In the genomic region with DNA sequence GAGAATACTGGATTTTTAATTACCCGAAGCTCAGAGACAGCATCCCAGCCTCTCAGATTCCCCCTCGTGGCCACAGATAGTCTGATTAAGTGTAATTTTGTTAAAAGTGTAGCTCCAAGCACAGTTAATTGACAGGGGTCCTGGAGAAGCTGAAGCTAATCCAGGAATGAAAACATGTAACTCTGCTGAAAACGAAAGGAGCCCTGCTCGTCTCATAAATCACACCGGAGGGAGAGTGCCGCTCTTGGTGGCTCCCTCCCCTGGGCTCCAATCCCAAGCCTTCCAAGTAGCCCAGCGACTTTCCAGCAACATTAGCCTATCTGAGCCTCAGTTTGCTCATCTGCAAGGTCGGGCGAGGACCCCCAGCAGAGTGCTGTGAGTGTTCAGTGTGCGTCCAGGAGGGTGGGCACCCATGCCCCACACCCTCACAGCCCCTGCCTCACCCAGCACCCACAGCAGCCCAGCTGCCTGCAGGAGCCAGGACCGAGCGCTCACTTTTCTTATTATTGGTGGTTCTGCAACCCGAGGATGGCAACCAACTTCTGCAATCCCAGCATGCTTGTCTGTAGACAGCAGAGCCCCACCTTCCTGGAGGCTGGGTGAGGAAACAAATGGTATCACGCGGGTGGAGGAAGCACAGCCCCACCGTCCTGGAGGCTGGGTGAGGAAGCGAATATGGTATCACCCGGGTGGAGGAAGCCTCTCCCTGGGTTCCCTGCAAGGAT, we compare ENCODE assay signal across 9 cellular contexts.
DNase-seq lines count a peak whose midpoint lies in the region; ATAC-seq and TF ChIP-seq lines count a peak whose summit lies in the region.
"Had no signal": no experiment of that assay in that cellular context is flagged by ENCODE, and none has a peak within 500 bp of the region (broad histone marks: within the 10 kb centered on the region; RNA-seq: fewer than 3 reads in every experiment).

No MANE protein-coding gene starts in this region.

- peaks cover 28% of the 10 kb centered on the region for H3K4me1 Mint-ChIP-seq in glutamatergic neuron (ENCODE audit: low read depth, unreplicated experiment)
- H3K4me1 Mint-ChIP-seq in nephron, result peaks cover 8% of the 10 kb centered on the region

- H3K27me3 ChIP-seq in A673 (replicated peaks; ENCODE audit: insufficient read depth, low read depth, low read length, poor library complexity), result no peaks in the 10 kb centered on the region

- H3K4me3 ChIP-seq in A673 (ENCODE audit: low read depth, low read length, poor library complexity, severe bottlenecking), result no peak overlapping the region

- H3K36me3 Mint-ChIP-seq in glutamatergic neuron (ENCODE audit: unreplicated experiment) (peaks cover 4% of the 10 kb centered on the region), nephron (ENCODE audit: low read depth) (no peaks in the 10 kb centered on the region)

- no peaks in the 10 kb centered on the region for H3K4me1 ChIP-seq in A673 (ENCODE audit: insufficient read depth, low read length, poor library complexity, severe bottlenecking)

- intact Hi-C loops in A673 (cut with micrococcal nuclease; ENCODE audit: unreplicated experiment), result no loop called here

- ATAC-seq in HG03378 (IDR thresholded peaks at IDR 0.05; ENCODE audit: unreplicated experiment), result no peak
- no peak for ATAC-seq in HG02973 (IDR thresholded peaks at IDR 0.05; ENCODE audit: unreplicated experiment)

- H3K9me3 ChIP-seq in A673 (ENCODE audit: low read depth, low read length, poor library complexity, severe bottlenecking), result no peaks in the 10 kb centered on the region

- TF ChIP-seq CTCF in A673 (conservative IDR thresholded peaks at IDR 0.05; ENCODE audit: low read depth, low read length), result 0 out of 2 replicates have a peak, but pooled peaks have one; percentile 13
- no peak for TF ChIP-seq CTCF in glutamatergic neuron (IDR thresholded peaks at IDR 0.05; ENCODE audit: partially characterized antibody, unreplicated experiment)
- TF ChIP-seq CTCF in nephron (IDR thresholded peaks at IDR 0.05; ENCODE audit: unreplicated experiment in 3 of 3), result peak in 1 of 3 experiments; percentile 24
- no peak for TF ChIP-seq CTCF in GM13976 (IDR thresholded peaks at IDR 0.05; ENCODE audit: borderline replicate concordance, control extremely low read depth, extremely low read depth, insufficient read depth, missing control alignments)

- CTCF ChIA-PET in A673 (lab: Charles Lee), result no interaction called here

- H3K27me3 Mint-ChIP-seq in glutamatergic neuron (ENCODE audit: unreplicated experiment), result peaks cover 7% of the 10 kb centered on the region
- no peaks in the 10 kb centered on the region for H3K27me3 Mint-ChIP-seq in nephron (ENCODE audit: low read depth)

- H3K27ac Mint-ChIP-seq in glutamatergic neuron (ENCODE audit: unreplicated experiment), result peak overlapping the region; percentile 64
- H3K27ac Mint-ChIP-seq in nephron, result peak overlapping the region; percentile 74 to 89 (median 79)

- BruUV-seq in A673 (replicated peaks; lab: Mats Ljungman, UMichigan), result no TSS peak

- H3K9me3 Mint-ChIP-seq in glutamatergic neuron (ENCODE audit: unreplicated experiment) (peaks cover 8% of the 10 kb centered on the region), nephron (no peaks in the 10 kb centered on the region)

- DNase-seq in A673 (ENCODE audit: low spot score), result no peak
- peak; percentile 30 for DNase-seq in NOMO-1 treated with DMSO at 0.1 percent for 48 hours (lab: John Stamatoyannopoulos, UW; ENCODE audit: unreplicated experiment)
- DNase-seq in glutamatergic neuron, result peak; percentile 8
- DNase-seq in dedifferentiated amniotic fluid mesenchymal stem cell (ENCODE audit: extremely low spot score), result no peak
- no peak for DNase-seq in GM13976 (ENCODE audit: low spot score)
- DNase-seq: activated naive CD4-positive, alpha-beta T cell had no signal

- H3K27ac ChIP-seq in A673 (ENCODE audit: low read depth, low read length, poor library complexity, severe bottlenecking), result no peak overlapping the region

- no peak overlapping the region for H3K4me3 Mint-ChIP-seq in glutamatergic neuron (ENCODE audit: unreplicated experiment)
- H3K4me3 Mint-ChIP-seq in nephron, result no peak overlapping the region

- no peaks in the 10 kb centered on the region for H3K36me3 ChIP-seq in A673 (ENCODE audit: insufficient read depth, low read length, poor library complexity, severe bottlenecking)

- POLR2A ChIA-PET in A673 (lab: Charles Lee; ENCODE audit: low non-redundant PET), result no interaction called here

- in situ Hi-C loops in GM13976 (cut with MboI; ENCODE audit: low sequenced_read_pairs, unreplicated experiment), result no loop called here

Comparison
In these comparisons a context has a peak if more than half of its experiments do, and no peak if none do; other contexts are left out.
1. DNase-seq: peak in NOMO-1 treated with DMSO at 0.1 percent for 48 hours (single experiment) and glutamatergic neuron (single experiment); none in A673 (single experiment), dedifferentiated amniotic fluid mesenchymal stem cell (single experiment) and GM13976 (single experiment).